ENCODE assay signal across 9 cellular contexts in genomic region chr18:5630766-5631413, GRCh38.
DNase-seq lines count a peak whose midpoint lies in the region; ATAC-seq and TF ChIP-seq lines count a peak whose summit lies in the region.
"Had no signal": no experiment of that assay in that cellular context is flagged by ENCODE, and none has a peak within 500 bp of the region (broad histone marks: within the 10 kb centered on the region; RNA-seq: fewer than 3 reads in every experiment).

No MANE protein-coding gene starts in this region.

- ATAC-seq in right cardiac atrium (no peak), HG02798 (IDR thresholded peaks at IDR 0.05; ENCODE audit: poor library complexity, unreplicated experiment) (no peak)

- no peak overlapping the region for H3K27ac ChIP-seq in right cardiac atrium (ENCODE audit: low read length)
- H3K27ac ChIP-seq in dorsolateral prefrontal cortex: peak overlapping the region in 4 of 59 donors; percentile 37 to 91 (median 82)
- H3K27ac ChIP-seq in muscle layer of colon (ENCODE audit: low read depth, low read length): no peak overlapping the region
- H3K27ac ChIP-seq in urinary bladder (ENCODE audit: low read depth): no peak overlapping the region

- no peaks in the 10 kb centered on the region for H3K9me3 ChIP-seq in right cardiac atrium (ENCODE audit: control insufficient read depth, low read length)
- no peaks in the 10 kb centered on the region for H3K9me3 ChIP-seq in muscle layer of colon (ENCODE audit: low read length)

- peak in 1 of 56 donors; percentile 3 for TF ChIP-seq CTCF in dorsolateral prefrontal cortex (IDR thresholded peaks at IDR 0.05 in 54 of 56, conservative IDR thresholded peaks at IDR 0.05 in 2 of 56; ENCODE audit: low read depth in 1 of 56, partially characterized antibody in 56 of 56)

- H3K4me1 ChIP-seq in right cardiac atrium (ENCODE audit: control insufficient read depth, insufficient read depth, low read length): peaks cover 2% of the 10 kb centered on the region
- H3K4me1 ChIP-seq in muscle layer of colon (ENCODE audit: insufficient read depth, low read length): peaks cover 7% of the 10 kb centered on the region
- H3K4me1 ChIP-seq in urinary bladder (ENCODE audit: insufficient read depth): no peaks in the 10 kb centered on the region

- H3K4me3 ChIP-seq in right cardiac atrium (ENCODE audit: low read length) (peak overlapping the region; percentile 5), dorsolateral prefrontal cortex (peak overlapping the region in 54 of 59 donors; percentile 6 to 85 (median 73)), muscle layer of colon (ENCODE audit: low read depth in 1 of 2, low read length in 2 of 2) (peak overlapping the region; percentile 65 to 86), urinary bladder (ENCODE audit: low read depth, low read length) (peak overlapping the region; percentile 66)

- H3K9ac ChIP-seq in muscle layer of colon (ENCODE audit: low read length): no peak overlapping the region

- 32% methylated on average over 19 of the region's 19 CpGs for WGBS in right cardiac atrium
- 31% methylated on average over 19 of the region's 19 CpGs for WGBS in urinary bladder

- H3K36me3 ChIP-seq in muscle layer of colon (ENCODE audit: insufficient read depth, low read length) (no peaks in the 10 kb centered on the region), urinary bladder (ENCODE audit: insufficient read depth) (no peaks in the 10 kb centered on the region)

- DNase-seq in right cardiac atrium (peak in 2 of 3 donors; percentile 15 to 37), cardiac septum (ENCODE audit: low spot score) (no peak), dorsolateral prefrontal cortex (no peak), NCI-H345 treated with DMSO at 0.1 percent for 48 hours (lab: John Stamatoyannopoulos, UW; ENCODE audit: unreplicated experiment) (no peak), germinal center (ENCODE audit: low spot score) (no peak)
- DNase-seq: activated gamma-delta T cell treated with Interleukin-2 at 50 U/mL for 16 hours had no signal

- no peaks in the 10 kb centered on the region for H3K27me3 ChIP-seq in right cardiac atrium (ENCODE audit: control insufficient read depth, insufficient read depth)
- H3K27me3 ChIP-seq in dorsolateral prefrontal cortex: peaks cover 0 to 17% (median 0%) of the 10 kb centered on the region in 45 donors
- peaks cover 0 to 7% of the 10 kb centered on the region in 2 donors for H3K27me3 ChIP-seq in muscle layer of colon (ENCODE audit: control insufficient read depth in 1 of 2, insufficient read depth in 2 of 2, low read length in 2 of 2)

- intact Hi-C loops in right cardiac atrium (cut with DNase I): no loop called here
- intact Hi-C loops in cardiac septum (cut with DNase I): no loop called here
- intact Hi-C loops in dorsolateral prefrontal cortex (cut with DNase I): no loop called here

Comparison
In these comparisons a context has a peak if more than half of its experiments do, and no peak if none do; other contexts are left out.
1. DNase-seq: peak in right cardiac atrium (2 of 3); none in cardiac septum (single experiment), dorsolateral prefrontal cortex (0 of 10), NCI-H345 treated with DMSO at 0.1 percent for 48 hours (single experiment) and germinal center (single experiment).
2. H3K4me3 ChIP-seq: peak in every context shown above with its lines; median percentile 76 in muscle layer of colon; 73 in dorsolateral prefrontal cortex; 66 in urinary bladder; 5 in right cardiac atrium.